ENCODE assay signal across 8 cellular contexts in the genomic region with DNA sequence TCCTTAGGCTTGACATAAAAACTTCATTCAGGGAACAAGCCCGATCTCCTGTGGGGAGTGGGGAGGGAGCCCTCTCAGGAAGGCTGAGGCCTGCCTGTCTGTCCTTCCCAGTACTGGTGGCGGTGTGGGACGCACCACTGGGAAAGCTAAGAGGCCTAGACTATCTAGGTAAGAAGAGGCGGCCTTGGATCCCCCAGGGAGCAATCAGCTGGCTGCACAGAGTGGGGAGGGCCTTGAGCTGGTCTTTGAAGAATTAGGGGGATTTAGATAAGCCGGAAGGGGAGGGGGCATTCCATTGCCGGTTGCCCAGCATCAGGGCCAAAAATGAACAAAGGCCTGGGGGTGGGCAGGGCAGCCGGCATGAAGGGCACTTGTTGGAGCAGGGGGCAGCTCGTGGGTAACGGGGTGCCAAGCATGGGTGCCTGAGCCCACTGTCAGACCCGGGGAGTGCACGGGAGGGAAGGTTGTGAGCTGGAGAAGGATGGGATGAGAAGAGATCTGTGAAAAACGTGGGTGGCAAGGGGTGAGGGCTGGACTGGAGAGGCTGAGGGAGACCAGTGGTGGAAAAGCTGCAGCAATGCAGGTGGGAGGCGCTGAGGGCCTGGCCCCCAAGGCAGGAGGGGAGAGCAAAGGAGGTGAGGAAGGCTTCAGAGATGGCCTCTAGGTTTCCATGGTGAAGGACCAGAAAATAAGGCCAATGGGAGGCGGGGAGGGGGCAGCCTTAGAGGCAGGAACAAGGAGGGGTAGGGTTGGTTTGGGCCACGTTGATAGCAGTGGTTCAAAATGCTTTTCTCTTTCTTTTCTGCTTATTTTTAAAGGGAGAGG. TPM values are rescaled to one million over a fixed set of nuclear protein-coding genes. Genes with fewer than 3 reads are reported as not detected.
DNase-seq lines count a peak whose midpoint lies in the region; ATAC-seq and TF ChIP-seq lines count a peak whose summit lies in the region.

No MANE protein-coding gene starts in this region.

- no peak for TF ChIP-seq CTCF in brain (conservative IDR thresholded peaks at IDR 0.05)
- no peak for TF ChIP-seq CTCF in right lobe of liver (IDR thresholded peaks at IDR 0.05)

- H3K27ac ChIP-seq in right lobe of liver (peak overlapping the region; percentile 49 to 97 (median 61)), temporal lobe (ENCODE audit: low read depth, low read length) (peak overlapping the region; percentile 79)

- TF ChIP-seq POLR2A in right lobe of liver (IDR thresholded peaks at IDR 0.05), result no peak

- no peaks in the 10 kb centered on the region for H3K27me3 ChIP-seq in right lobe of liver

- no peaks in the 10 kb centered on the region for H3K36me3 ChIP-seq in right lobe of liver

- H3K4me1 ChIP-seq in right lobe of liver, result peaks cover 0 to 96% (median 46%) of the 10 kb centered on the region in 4 donors

- H3K36me3 Mint-ChIP-seq in brain, result no peaks in the 10 kb centered on the region

- peak overlapping the region; percentile 24 to 69 (median 68) for H3K4me3 Mint-ChIP-seq in brain

- H3K9me3 Mint-ChIP-seq in brain, result no peaks in the 10 kb centered on the region

- ATAC-seq in right lobe of liver (no peak), GM21515 (IDR thresholded peaks at IDR 0.05; ENCODE audit: unreplicated experiment) (no peak), GM18858 (IDR thresholded peaks at IDR 0.05; ENCODE audit: unreplicated experiment) (no peak)

- peak overlapping the region; percentile 70 to 97 (median 93) for H3K27ac Mint-ChIP-seq in brain

- WGBS in right lobe of liver (ENCODE audit: insufficient coverage, low coverage, low lambda C conversion rate, missing lambda C conversion rate), result 49% methylated on average over 12 of the region's 15 CpGs

- peaks cover 91% of the 10 kb centered on the region for H3K4me1 Mint-ChIP-seq in brain

- intact Hi-C loops in right lobe of liver (cut with DNase I), result loop anchor here (5.0 to 10.0 kb wide), 4 partner anchors 98 to 488 kb away; no protein-coding TSS in a partner anchor

- H3K27me3 Mint-ChIP-seq in brain, result no peaks in the 10 kb centered on the region

- DNase-seq in DMS53 (lab: John Stamatoyannopoulos, UW) (peak; percentile 53), DMS53 treated with DMSO at 0.1 percent for 48 hours (lab: John Stamatoyannopoulos, UW; ENCODE audit: unreplicated experiment) (no peak), right lobe of liver (no peak), pons (ENCODE audit: low spot score) (no peak)

- no peak overlapping the region for H3K4me3 ChIP-seq in right lobe of liver

- no peaks in the 10 kb centered on the region for H3K9me3 ChIP-seq in right lobe of liver

RNA-seq across cellular contexts. Expression of gene KLF3, which starts 8.5 kb away (rescaled TPM):
- polyA plus RNA-seq in brain (ENCODE audit: insufficient read depth, low read depth, low replicate concordance), result 16.5 TPM
- 10 to 100 TPM; 21.3 to 37.6 (median 26.8) TPM for total RNA-seq in right lobe of liver
- 25.3 TPM for total RNA-seq in temporal lobe
